30 cellular contexts compared by ENCODE assay signal in the genomic region with DNA sequence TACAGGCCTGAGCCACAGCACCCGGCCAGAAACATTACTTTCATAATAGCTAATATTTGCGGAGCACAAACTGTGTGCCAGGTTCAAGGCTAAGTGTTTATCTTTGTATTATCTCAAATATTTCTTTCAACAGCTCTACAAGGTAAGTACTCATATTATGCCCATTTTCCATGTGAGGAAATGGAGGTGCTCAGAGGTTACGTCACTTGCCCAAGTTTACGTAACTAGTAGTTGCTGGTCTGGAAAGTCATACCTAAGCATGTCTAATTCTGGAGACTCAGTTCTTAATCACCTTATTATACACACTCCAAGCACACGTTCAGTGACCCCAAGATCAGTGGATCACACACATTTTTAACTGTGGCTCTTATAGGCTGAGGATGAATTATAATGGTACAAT.
"Had no signal": no experiment of that assay in that cellular context is flagged by ENCODE, and none has a peak within 500 bp of the region (broad histone marks: within the 10 kb centered on the region; RNA-seq: fewer than 3 reads in every experiment).

No MANE protein-coding gene starts in this region.

- H3K4me3 Mint-ChIP-seq: natural killer cell; nephron; neural progenitor cell; stimulated activated memory B cell treated with anti-CD40 and anti-IgM and Interleukin-4, amounts not matched to agents 10 μg/mL and 1 μg/mL and 100 μg/mL, for 72 hours; stimulated activated naive CD8-positive, alpha-beta T cell treated with anti-CD3 and anti-CD28 coated beads, Interleukin-15, amount 100 ng/mL, for 72 hours; type B pancreatic cell had no signal

- H3K36me3 Mint-ChIP-seq: natural killer cell; neural progenitor cell; stimulated activated memory B cell treated with anti-CD40 and anti-IgM and Interleukin-4, amounts not matched to agents 10 μg/mL and 1 μg/mL and 100 μg/mL, for 72 hours; type B pancreatic cell had no signal

- H3K27me3 ChIP-seq: neural progenitor cell, ovary, spleen, suprapubic skin, testis, tibial artery, transverse colon, vagina had no signal

- H3K4me1 ChIP-seq: neural progenitor cell, parathyroid adenoma, psoas muscle, spleen, suprapubic skin, testis, tibial artery, transverse colon, vagina had no signal

- H3K4me1 Mint-ChIP-seq: natural killer cell; nephron; neural progenitor cell; stimulated activated memory B cell treated with anti-CD40 and anti-IgM and Interleukin-4, amounts not matched to agents 10 μg/mL and 1 μg/mL and 100 μg/mL, for 72 hours; stimulated activated naive CD8-positive, alpha-beta T cell treated with anti-CD3 and anti-CD28 coated beads, Interleukin-15, amount 100 ng/mL, for 72 hours had no signal

- H3K9me3 ChIP-seq: ovary, psoas muscle, testis, transverse colon, vagina had no signal

- H3K27me3 Mint-ChIP-seq: progenitor cell of endocrine pancreas; stimulated activated memory B cell treated with anti-CD40 and anti-IgM and Interleukin-4, amounts not matched to agents 10 μg/mL and 1 μg/mL and 100 μg/mL, for 72 hours; type B pancreatic cell had no signal

- DNase-seq: natural killer cell; occipital lobe; ovary; posterior cingulate gyrus; psoas muscle; right cardiac atrium; spleen; stimulated activated CD4-positive, alpha-beta T cell treated with anti-CD3 and anti-CD28 coated beads, Interleukin-12 subunit alpha, Interleukin-12 subunit beta, amount 100 ng/mL, for 4 hours; stimulated activated CD4-positive, alpha-beta T cell treated with anti-CD3 and anti-CD28 coated beads, Interleukin-1b, Interleukin-23, amount 100 ng/mL, for 48 hours; stimulated activated CD4-positive, alpha-beta T cell treated with anti-CD3 and anti-CD28 coated beads, Interleukin-4, amount 100 ng/mL, for 1 hour; stimulated activated CD4-positive, alpha-beta T cell treated with anti-CD3 and anti-CD28 coated beads, Interleukin-4, amount 100 ng/mL, for 4 hours; stimulated activated CD8-positive, alpha-beta memory T cell treated with anti-CD3 and anti-CD28 coated beads, Interleukin-4, amount 100 ng/mL, for 48 hours; stimulated activated naive CD4-positive, alpha-beta T cell; stimulated activated naive CD8-positive, alpha-beta T cell treated with anti-CD3 and anti-CD28 coated beads, Interleukin-15, amount 100 ng/mL, for 72 hours; stimulated activated naive CD8-positive, alpha-beta T cell treated with anti-CD3 and anti-CD28 coated beads, Interleukin-15, Interleukin-2, amounts not matched to agents 100 U/mL and 50 U/mL, for 24 hours; substantia nigra; testis; tibial artery; transverse colon had no signal

- H3K9me3 Mint-ChIP-seq: neural progenitor cell; stimulated activated naive CD8-positive, alpha-beta T cell treated with anti-CD3 and anti-CD28 coated beads, Interleukin-15, amount 100 ng/mL, for 72 hours; type B pancreatic cell had no signal

- ATAC-seq: natural killer cell; psoas muscle; right cardiac atrium; sciatic nerve; stimulated activated memory B cell treated with anti-CD40 and anti-IgM and Interleukin-4, amounts not matched to agents 10 μg/mL and 1 μg/mL and 100 μg/mL, for 72 hours; stimulated activated naive CD8-positive, alpha-beta T cell treated with anti-CD3 and anti-CD28 coated beads, Interleukin-15, amount 100 ng/mL, for 72 hours; stimulated activated naive CD8-positive, alpha-beta T cell treated with anti-CD3 and anti-CD28 coated beads, Interleukin-15, Interleukin-2, amounts not matched to agents 100 U/mL and 50 U/mL, for 24 hours had no signal

- H3K36me3 ChIP-seq: neural progenitor cell, ovary, spleen, suprapubic skin, tibial artery, transverse colon, vagina had no signal

- H3K4me3 ChIP-seq: neural progenitor cell, ovary, psoas muscle, skin epidermis, smooth muscle cell, spleen, suprapubic skin, testis, tibial artery, transverse colon, vagina had no signal

- H3K27ac ChIP-seq: neural progenitor cell, ovary, parathyroid adenoma, psoas muscle, skin epidermis, spleen, suprapubic skin, testis, tibial artery, transverse colon, vagina had no signal

- H3K27ac Mint-ChIP-seq: natural killer cell; nephron; neural progenitor cell; progenitor cell of endocrine pancreas; stimulated activated memory B cell treated with anti-CD40 and anti-IgM and Interleukin-4, amounts not matched to agents 10 μg/mL and 1 μg/mL and 100 μg/mL, for 72 hours; stimulated activated naive CD8-positive, alpha-beta T cell treated with anti-CD3 and anti-CD28 coated beads, Interleukin-15, amount 100 ng/mL, for 72 hours; type B pancreatic cell had no signal
